ENCODE assay signal across 1 cellular context in genomic region chr17:28747801-28748750, GRCh38.
TF ChIP-seq lines count a peak whose summit lies in the region.

No MANE protein-coding gene starts in this region.

TF ChIP-seq in GM12878, 131 proteins besides CTCF, POLR2A, EP300 and RAD21:
- 0 out of 2 replicates have a peak, but pooled peaks have one; percentile 34 for TF ChIP-seq MLLT1 (IDR thresholded peaks at IDR 0.05)
- 0 out of 2 replicates have a peak, but pooled peaks have one; percentile 0 for TF ChIP-seq SIN3A (IDR thresholded peaks at IDR 0.05; ENCODE audit: low read depth, low read length)
- no peak for TF ChIP-seq RCOR1 (conservative IDR thresholded peaks at IDR 0.05; ENCODE audit: low read depth, low read length)
- TF ChIP-seq USF1 (IDR thresholded peaks at IDR 0.05; ENCODE audit: borderline replicate concordance, extremely low read length, insufficient read depth, low read depth, low read length), result no peak
- peak; percentile 61 for TF ChIP-seq POLR2AphosphoS5 (IDR thresholded peaks at IDR 0.05; ENCODE audit: low read length)
